In genomic region chr7:98315318-98315993, GRCh38 we compare ENCODE assay signal across 11 cellular contexts.
DNase-seq lines count a peak whose midpoint lies in the region; ATAC-seq lines count a peak whose summit lies in the region.
"Had no signal": no experiment of that assay in that cellular context is flagged by ENCODE, and none has a peak within 500 bp of the region (broad histone marks: within the 10 kb centered on the region; RNA-seq: fewer than 3 reads in every experiment).

No MANE protein-coding gene starts in this region.

- no peak for DNase-seq in effector memory CD8-positive, alpha-beta T cell
- DNase-seq in NCI-H1694 (lab: John Stamatoyannopoulos, UW) = no peak
- DNase-seq in kidney tubule cell (ENCODE audit: low spot score) = no peak
- no peak for DNase-seq in activated CD4-positive, alpha-beta T cell treated with anti-CD3 and anti-CD28 coated beads for 1 hour
- DNase-seq: activated naive CD4-positive, alpha-beta T cell treated with Interleukin-2 at 50 U/mL for 16 hours; mammary epithelial cell had no signal

- H3K9me3 Mint-ChIP-seq in effector memory CD8-positive, alpha-beta T cell = peaks cover 0 to 4% of the 10 kb centered on the region in 2 donors
- H3K9me3 Mint-ChIP-seq: dendritic cell treated with granulocyte-macrophage colony-stimulating factor and Interleukin-4, amounts not matched to agents 40 ng/mL and 50 ng/mL, for 4 days had no signal

- H3K27ac Mint-ChIP-seq in effector memory CD8-positive, alpha-beta T cell = no peak overlapping the region
- H3K27ac Mint-ChIP-seq: dendritic cell treated with granulocyte-macrophage colony-stimulating factor and Interleukin-4, amounts not matched to agents 40 ng/mL and 50 ng/mL, for 4 days had no signal

- ATAC-seq in GM18517 (IDR thresholded peaks at IDR 0.05; ENCODE audit: unreplicated experiment) = peak; percentile 67
- peak; percentile 63 for ATAC-seq in GM21717 (IDR thresholded peaks at IDR 0.05; ENCODE audit: unreplicated experiment)
- peak; percentile 76 for ATAC-seq in HG03354 (IDR thresholded peaks at IDR 0.05; ENCODE audit: poor library complexity, severe bottlenecking, unreplicated experiment)
- peak; percentile 12 for ATAC-seq in effector memory CD8-positive, alpha-beta T cell (replicated peaks)
- no peak for ATAC-seq in GM19324 (IDR thresholded peaks at IDR 0.05; ENCODE audit: low FRiP score, unreplicated experiment)

- peaks cover 12 to 23% of the 10 kb centered on the region in 2 donors for H3K27me3 Mint-ChIP-seq in effector memory CD8-positive, alpha-beta T cell
- H3K27me3 Mint-ChIP-seq: dendritic cell treated with granulocyte-macrophage colony-stimulating factor and Interleukin-4, amounts not matched to agents 40 ng/mL and 50 ng/mL, for 4 days had no signal

- peaks cover 0 to 4% of the 10 kb centered on the region in 2 donors for H3K4me1 Mint-ChIP-seq in effector memory CD8-positive, alpha-beta T cell (ENCODE audit: low read depth in 2 of 2)

- H3K36me3 Mint-ChIP-seq in effector memory CD8-positive, alpha-beta T cell (ENCODE audit: insufficient read depth) = no peaks in the 10 kb centered on the region

- H3K4me3 Mint-ChIP-seq in effector memory CD8-positive, alpha-beta T cell = no peak overlapping the region
- H3K4me3 Mint-ChIP-seq: dendritic cell treated with granulocyte-macrophage colony-stimulating factor and Interleukin-4, amounts not matched to agents 40 ng/mL and 50 ng/mL, for 4 days had no signal
